In the genomic region with DNA sequence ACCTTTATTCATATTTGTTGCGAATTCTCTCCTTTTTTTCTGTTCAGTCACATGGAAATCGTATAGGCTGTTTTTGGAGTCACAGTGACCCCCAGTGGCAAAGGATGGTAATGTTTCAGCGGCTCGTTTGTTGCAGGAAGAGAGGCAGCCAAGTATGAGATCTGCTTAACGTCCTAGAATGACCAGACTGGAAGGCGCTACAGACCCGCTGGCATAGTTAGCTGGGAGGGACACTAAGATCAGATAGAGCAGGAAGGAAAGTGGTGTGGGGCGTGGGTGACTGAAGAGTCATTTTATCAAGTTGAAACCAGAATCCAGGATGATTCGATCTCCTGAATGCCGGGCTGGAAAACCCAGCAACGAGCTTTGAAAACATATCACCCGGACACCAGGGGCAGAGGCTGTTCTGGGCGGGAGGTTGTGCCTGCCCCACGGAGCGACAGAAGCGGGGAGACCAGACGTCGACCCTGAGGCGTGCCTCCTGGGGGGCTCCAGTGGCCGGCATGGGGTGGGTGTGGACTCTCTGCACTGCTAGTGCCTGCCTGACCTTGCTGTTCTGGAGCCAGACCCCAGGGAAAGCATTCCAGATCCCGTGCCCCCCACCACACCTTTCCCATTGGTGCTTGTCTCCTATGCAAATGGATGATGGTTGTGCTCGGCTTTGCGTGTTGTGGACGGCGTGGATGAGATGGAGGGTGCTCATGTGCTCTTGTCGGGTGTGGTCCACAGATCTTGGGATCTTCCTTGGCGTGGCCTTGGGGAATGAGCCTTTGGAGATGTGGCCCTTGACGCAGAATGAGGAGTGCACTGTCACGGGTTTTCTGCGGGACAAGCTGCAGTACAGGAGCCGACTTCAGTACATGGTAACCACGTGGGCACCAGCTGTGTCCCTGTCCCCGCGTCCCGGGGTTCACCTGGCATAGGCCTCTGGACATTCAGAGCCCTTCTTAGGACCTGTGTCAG, we compare ENCODE assay signal across 8 cellular contexts. TPM values are rescaled to one million over a fixed set of nuclear protein-coding genes. Genes with fewer than 3 reads are reported as not detected.
DNase-seq lines count a peak whose midpoint lies in the region; ATAC-seq and TF ChIP-seq lines count a peak whose summit lies in the region.

No MANE protein-coding gene starts in this region.

- H3K9me3 ChIP-seq in OCI-LY3 (ENCODE audit: insufficient read depth, low read length), result no peaks in the 10 kb centered on the region
- H3K9me3 ChIP-seq in mucosa of stomach (ENCODE audit: control insufficient read depth, low read length), result no peaks in the 10 kb centered on the region

- H2AFZ ChIP-seq in OCI-LY3 (ENCODE audit: low read depth, low read length), result peak overlapping the region; percentile 92

- H3K4me1 ChIP-seq in OCI-LY3 (ENCODE audit: low read length), result peaks cover 5% of the 10 kb centered on the region; the same call in 1 of the 2 replicates
- H3K4me1 ChIP-seq in mucosa of stomach (ENCODE audit: control insufficient read depth, insufficient read depth, low read length), result peaks cover 6% of the 10 kb centered on the region

- TF ChIP-seq CTCF in OCI-LY3 (IDR thresholded peaks at IDR 0.05; ENCODE audit: low read depth, low read length), result peak; percentile 91
- peak; percentile 91 for TF ChIP-seq CTCF in epithelial cell of proximal tubule (conservative IDR thresholded peaks at IDR 0.05; ENCODE audit: low read depth, low read length)

- H3K36me3 ChIP-seq in OCI-LY3 (replicated peaks; ENCODE audit: low read depth, low read length) (no peaks in the 10 kb centered on the region), mucosa of stomach (ENCODE audit: control insufficient read depth, insufficient read depth, low read length) (no peaks in the 10 kb centered on the region)

- H3K79me2 ChIP-seq in OCI-LY3 (ENCODE audit: low read length), result no peaks in the 10 kb centered on the region

- no peak overlapping the region for H3K27ac ChIP-seq in OCI-LY3 (ENCODE audit: low read length)

- H3K4me3 ChIP-seq in OCI-LY3 (ENCODE audit: low read length), result peak overlapping the region; percentile 72
- H3K4me3 ChIP-seq in epithelial cell of proximal tubule (ENCODE audit: low read depth, low read length), result peak overlapping the region; percentile 46
- no peak overlapping the region for H3K4me3 ChIP-seq in mucosa of stomach (ENCODE audit: low read length)

- H3K9ac ChIP-seq in OCI-LY3 (ENCODE audit: low read length) (peak overlapping the region; percentile 42), mucosa of stomach (ENCODE audit: low read length) (peak overlapping the region; percentile 32)

- H3K27me3 ChIP-seq in OCI-LY3 (ENCODE audit: low read depth, low read length) (no peaks in the 10 kb centered on the region), mucosa of stomach (ENCODE audit: control insufficient read depth, insufficient read depth, low read length) (no peaks in the 10 kb centered on the region)

- H3K4me2 ChIP-seq in OCI-LY3 (ENCODE audit: low read length), result peak overlapping the region; percentile 79

- DNase-seq in Daoy (ENCODE audit: low read depth) (peak; percentile 76), HT-29 (ENCODE audit: low spot score) (peak; percentile 95), activated T-cell treated with anti-CD3 and anti-CD28 coated beads for 1 hour (ENCODE audit: low read depth) (peak; percentile 70), epithelial cell of proximal tubule (ENCODE audit: low read depth) (peak; percentile 33)
- DNase-seq in stimulated activated CD8-positive, alpha-beta memory T cell treated with anti-CD3 and anti-CD28 coated beads, Interleukin-4, amount 100 ng/mL, for 4 hours (ENCODE audit: low read depth in 2 of 2, low spot score in 1 of 2), result peak; percentile 37 to 66

- no peaks in the 10 kb centered on the region for H4K20me1 ChIP-seq in OCI-LY3 (ENCODE audit: insufficient read depth, low read length)

- no peak for ATAC-seq in HG03521 (IDR thresholded peaks at IDR 0.05; ENCODE audit: unreplicated experiment)

RNA-seq across cellular contexts. Expression of gene IL34, which starts 7.7 kb away (rescaled TPM):
- total RNA-seq in Daoy (2014; rRNA removed; shearing (Covaris generic)), result 0.54 and 2.7 TPM in 2 replicates
- 9.1 and 11.5 TPM in 2 replicates for total RNA-seq in HT-29 (2014; rRNA removed; shearing (Covaris generic))
- 0.86 TPM in 1 of 2 replicates, not detected in the other for total RNA-seq in epithelial cell of proximal tubule

RNA-seq across cellular contexts. Expression of gene MTSS2, which starts 31.8 kb away (rescaled TPM):
- total RNA-seq in Daoy (2014; rRNA removed; shearing (Covaris generic)), result 3.1 and 4.5 TPM in 2 replicates
- 23.0 and 38.1 TPM in 2 replicates for total RNA-seq in HT-29 (2014; rRNA removed; shearing (Covaris generic))
- 12.6 and 39.8 TPM in 2 replicates for total RNA-seq in epithelial cell of proximal tubule

Comparison
In these comparisons a context has a peak if more than half of its experiments do, and no peak if none do; other contexts are left out.
1. DNase-seq: peak in every context shown above with its lines; median percentile 95 in HT-29; 76 in Daoy; 70 in activated T-cell treated with anti-CD3 and anti-CD28 coated beads for 1 hour; 52 in stimulated activated CD8-positive, alpha-beta memory T cell treated with anti-CD3 and anti-CD28 coated beads, Interleukin-4, amount 100 ng/mL, for 4 hours; 33 in epithelial cell of proximal tubule.